Comparison of ENCODE assay signal across 9 cellular contexts in genomic region chr9:131618071-131618479, GRCh38.
DNase-seq lines count a peak whose midpoint lies in the region; ATAC-seq, FAIRE-seq and TF ChIP-seq lines count a peak whose summit lies in the region.
"Had no signal": no experiment of that assay in that cellular context is flagged by ENCODE, and none has a peak within 500 bp of the region (broad histone marks: within the 10 kb centered on the region; RNA-seq: fewer than 3 reads in every experiment).

No MANE protein-coding gene starts in this region.

- peaks cover 33% of the 10 kb centered on the region for H3K4me1 Mint-ChIP-seq in nephron

- no peak for FAIRE-seq in D721Med (lab: Jason Lieb, UNC)

- H3K4me3 Mint-ChIP-seq in nephron, result no peak overlapping the region

- DNase-seq in HUDEP-2 (lab: John Stamatoyannopoulos, UW; ENCODE audit: unreplicated experiment in 76 of 76) (peak in 48 of 76 experiments; percentile 5 to 73 (median 35)), NCI-H69 (lab: John Stamatoyannopoulos, UW) (peak; percentile 93), epithelial cell of esophagus (ENCODE audit: low read depth) (peak; percentile 56), D721Med (ENCODE audit: insufficient read length, low spot score) (no peak), WERI-Rb-1 (no peak)
- DNase-seq: cerebellar nuclear complex; stimulated activated naive CD4-positive, alpha-beta T cell had no signal

- ATAC-seq in GM21619 (IDR thresholded peaks at IDR 0.05; ENCODE audit: unreplicated experiment), result no peak

- H3K4me3 ChIP-seq in epithelial cell of esophagus (ENCODE audit: low read length), result no peak overlapping the region
- no peak overlapping the region for H3K4me3 ChIP-seq in WERI-Rb-1 (ENCODE audit: low read depth, low read length)

- no peak for TF ChIP-seq CTCF in epithelial cell of esophagus (IDR thresholded peaks at IDR 0.05; ENCODE audit: insufficient read depth, low read depth, low read length, missing control alignments)
- no peak for TF ChIP-seq CTCF in nephron (IDR thresholded peaks at IDR 0.05; ENCODE audit: unreplicated experiment in 3 of 3)
- no peak for TF ChIP-seq CTCF in D721Med (IDR thresholded peaks at IDR 0.05; ENCODE audit: insufficient read depth, missing control alignments)
- TF ChIP-seq CTCF in WERI-Rb-1 (IDR thresholded peaks at IDR 0.05; ENCODE audit: low read depth, low read length), result no peak

- no peak overlapping the region for H3K27ac ChIP-seq in WERI-Rb-1

- peaks cover 71% of the 10 kb centered on the region for H3K36me3 Mint-ChIP-seq in nephron (ENCODE audit: low read depth)

- no peaks in the 10 kb centered on the region for H3K9me3 Mint-ChIP-seq in nephron

- peaks cover 32% of the 10 kb centered on the region for H3K36me3 ChIP-seq in WERI-Rb-1

- no peaks in the 10 kb centered on the region for H3K9me3 ChIP-seq in WERI-Rb-1 (ENCODE audit: severe bottlenecking)

- H3K27ac Mint-ChIP-seq in nephron, result peak overlapping the region; percentile 30 to 61 (median 37)

- H3K27me3 ChIP-seq in WERI-Rb-1 (ENCODE audit: insufficient read depth, low read depth, severe bottlenecking), result no peaks in the 10 kb centered on the region

- peaks cover 3% of the 10 kb centered on the region for H3K27me3 Mint-ChIP-seq in nephron (ENCODE audit: low read depth)

Comparison
In these comparisons a context has a peak if more than half of its experiments do, and no peak if none do; other contexts are left out.
1. DNase-seq: peak in HUDEP-2 (48 of 76), NCI-H69 (single experiment) and epithelial cell of esophagus (single experiment); none in D721Med (single experiment) and WERI-Rb-1 (single experiment).